20 cellular contexts compared by ENCODE assay signal in genomic region chr6:40791004-40791403, GRCh38.
DNase-seq lines count a peak whose midpoint lies in the region; ATAC-seq and TF ChIP-seq lines count a peak whose summit lies in the region.
"Had no signal": no experiment of that assay in that cellular context is flagged by ENCODE, and none has a peak within 500 bp of the region (broad histone marks: within the 10 kb centered on the region; RNA-seq: fewer than 3 reads in every experiment).

No MANE protein-coding gene starts in this region.

- peak; percentile 18 for DNase-seq in activated CD8-positive, alpha-beta T cell treated with anti-CD3 and anti-CD28 coated beads for 36 hours
- DNase-seq in activated CD8-positive, alpha-beta T cell treated with anti-CD3 and anti-CD28 coated beads, Interleukin-2, amount 10 ng/mL, durations not matched to agents 7 days and 5 days = no peak
- DNase-seq in PC-3 (peak; percentile 25), esophagus squamous epithelium (lab: John Stamatoyannopoulos, UW) (no peak), neuronal stem cell (ENCODE audit: low spot score) (no peak), tibial artery (no peak), dermis blood vessel endothelial cell (no peak), chondrocyte (ENCODE audit: low spot score) (no peak)
- DNase-seq: activated CD4-positive, alpha-beta T cell treated with anti-CD3 and anti-CD28 coated beads, Interleukin-2, amount 50 U/mL, for 1 hour; amniotic stem cell; COR-L47; GF-D8; heart left ventricle; naive thymus-derived CD4-positive, alpha-beta T cell; NCI-H1092 treated with DMSO at 0.1 percent for 48 hours; Right ventricle myocardium superior had no signal

- 12% methylated on average over 3 of the region's 4 CpGs; no CpG with 5 or more reads in 1 of the 2 donors for WGBS in esophagus squamous epithelium, 2 donors
- WGBS in neuronal stem cell (ENCODE audit: extremely low coverage in 2 of 2, insufficient read length in 2 of 2, insufficient replicate concordance in 1 of 2), 2 donors = no CpG with 5 or more reads among the region's 4 CpGs

- intact Hi-C loops in activated CD8-positive, alpha-beta T cell treated with anti-CD3 and anti-CD28 coated beads for 36 hours (cut with micrococcal nuclease) = no loop called here
- intact Hi-C loops in PC-3 (cut with micrococcal nuclease) (no loop called here), esophagus squamous epithelium (cut with DNase I) (no loop called here), tibial artery (cut with DNase I; ENCODE audit: low total_unique reads) (no loop called here)

- H3K4me3 ChIP-seq in PC-3 (ENCODE audit: low read length) = no peak overlapping the region
- H3K4me3 ChIP-seq in esophagus squamous epithelium = no peak overlapping the region
- H3K4me3 ChIP-seq in neuronal stem cell (ENCODE audit: low read length in 2 of 2) = no peak overlapping the region
- H3K4me3 ChIP-seq in tibial artery = no peak overlapping the region
- H3K4me3 ChIP-seq: esophagus muscularis mucosa, heart left ventricle, prostate gland, vagina had no signal

- no peaks in the 10 kb centered on the region for H3K4me1 ChIP-seq in PC-3 (ENCODE audit: insufficient read depth, low read length)
- H3K4me1 ChIP-seq in esophagus squamous epithelium = peaks cover 24 to 83% (median 45%) of the 10 kb centered on the region in 3 donors
- H3K4me1 ChIP-seq in neuronal stem cell (ENCODE audit: control insufficient read depth in 2 of 2, insufficient read depth in 1 of 2, low read depth in 1 of 2, low read length in 2 of 2) = no peaks in the 10 kb centered on the region
- peaks cover 0 to 5% (median 0%) of the 10 kb centered on the region in 4 donors for H3K4me1 ChIP-seq in tibial artery
- H3K4me1 ChIP-seq: prostate gland had no signal

- H3K36me3 ChIP-seq in PC-3 (ENCODE audit: low read depth, low read length) (no peaks in the 10 kb centered on the region), esophagus squamous epithelium (no peaks in the 10 kb centered on the region), neuronal stem cell (replicated peaks in 1 of 2; ENCODE audit: control insufficient read depth in 2 of 2, insufficient read depth in 2 of 2, low read length in 2 of 2) (no peaks in the 10 kb centered on the region), tibial artery (no peaks in the 10 kb centered on the region)
- H3K36me3 ChIP-seq: esophagus muscularis mucosa, heart left ventricle, prostate gland, vagina had no signal

- H3K4me1 Mint-ChIP-seq in activated CD8-positive, alpha-beta T cell treated with anti-CD3 and anti-CD28 coated beads for 36 hours (ENCODE audit: low read depth) = peaks cover 19% of the 10 kb centered on the region
- peaks cover 26% of the 10 kb centered on the region for H3K4me1 Mint-ChIP-seq in activated CD8-positive, alpha-beta T cell treated with anti-CD3 and anti-CD28 coated beads, Interleukin-2, amount 10 ng/mL, durations not matched to agents 7 days and 5 days (ENCODE audit: low read depth)
- H3K4me1 Mint-ChIP-seq in chondrocyte (ENCODE audit: low read depth) = no peaks in the 10 kb centered on the region

- H2BK120ac ChIP-seq in neuronal stem cell (ENCODE audit: low read depth, low read length) = no peak overlapping the region

- H3K4ac ChIP-seq in neuronal stem cell (ENCODE audit: low read length) = no peak overlapping the region

- no peaks in the 10 kb centered on the region for H3K79me1 ChIP-seq in neuronal stem cell (ENCODE audit: low read depth, low read length)

- no peaks in the 10 kb centered on the region for H3K9me2 ChIP-seq in PC-3 (replicated peaks; ENCODE audit: low read length)

- no peak overlapping the region for H3K14ac ChIP-seq in neuronal stem cell (ENCODE audit: low read length)

- CTCF ChIA-PET in activated CD8-positive, alpha-beta T cell treated with anti-CD3 and anti-CD28 coated beads for 36 hours (lab: Charles Lee) = no interaction called here
- CTCF ChIA-PET in activated CD8-positive, alpha-beta T cell treated with anti-CD3 and anti-CD28 coated beads, Interleukin-2, amount 10 ng/mL, durations not matched to agents 7 days and 5 days (lab: Charles Lee) = no interaction called here
- CTCF ChIA-PET in PC-3 (lab: Charles Lee) = no interaction called here

- H4K91ac ChIP-seq in neuronal stem cell (ENCODE audit: low read depth, low read length, poor library complexity) = no peak overlapping the region

- ATAC-seq in activated CD8-positive, alpha-beta T cell treated with anti-CD3 and anti-CD28 coated beads for 36 hours = peak; percentile 15
- no peak for ATAC-seq in activated CD8-positive, alpha-beta T cell treated with anti-CD3 and anti-CD28 coated beads, Interleukin-2, amount 10 ng/mL, durations not matched to agents 7 days and 5 days
- no peak for ATAC-seq in PC-3
- ATAC-seq: heart left ventricle; left lobe of liver; naive thymus-derived CD4-positive, alpha-beta T cell had no signal

- H3K4me3 Mint-ChIP-seq in activated CD8-positive, alpha-beta T cell treated with anti-CD3 and anti-CD28 coated beads for 36 hours = no peak overlapping the region
- no peak overlapping the region for H3K4me3 Mint-ChIP-seq in activated CD8-positive, alpha-beta T cell treated with anti-CD3 and anti-CD28 coated beads, Interleukin-2, amount 10 ng/mL, durations not matched to agents 7 days and 5 days
- no peak overlapping the region for H3K4me3 Mint-ChIP-seq in chondrocyte (ENCODE audit: unreplicated experiment)

- no peaks in the 10 kb centered on the region for H3K36me3 Mint-ChIP-seq in activated CD8-positive, alpha-beta T cell treated with anti-CD3 and anti-CD28 coated beads for 36 hours (ENCODE audit: low read depth)
- no peaks in the 10 kb centered on the region for H3K36me3 Mint-ChIP-seq in activated CD8-positive, alpha-beta T cell treated with anti-CD3 and anti-CD28 coated beads, Interleukin-2, amount 10 ng/mL, durations not matched to agents 7 days and 5 days (ENCODE audit: low read depth)
- no peaks in the 10 kb centered on the region for H3K36me3 Mint-ChIP-seq in chondrocyte (ENCODE audit: low read depth)

- H2AFZ ChIP-seq in PC-3 (ENCODE audit: low read length) (no peak overlapping the region), neuronal stem cell (ENCODE audit: low read length) (no peak overlapping the region)

- H3K4me2 ChIP-seq in PC-3 (ENCODE audit: low read length) (no peak overlapping the region), neuronal stem cell (ENCODE audit: insufficient read depth, low read length, poor library complexity, severe bottlenecking) (no peak overlapping the region)

- H3K79me2 ChIP-seq in PC-3 (ENCODE audit: low read length) = no peaks in the 10 kb centered on the region

- H3K27me3 ChIP-seq in PC-3 (ENCODE audit: low read length) = peaks cover 18% of the 10 kb centered on the region; the same call in 1 of the 2 replicates
- no peaks in the 10 kb centered on the region for H3K27me3 ChIP-seq in esophagus squamous epithelium
- no peaks in the 10 kb centered on the region for H3K27me3 ChIP-seq in neuronal stem cell (ENCODE audit: control insufficient read depth in 3 of 3, insufficient read depth in 3 of 3, low read depth in 1 of 3, low read length in 3 of 3)
- H3K27me3 ChIP-seq in tibial artery = no peaks in the 10 kb centered on the region
- H3K27me3 ChIP-seq: esophagus muscularis mucosa, heart left ventricle, vagina had no signal

- peak overlapping the region; percentile 52 for H4K8ac ChIP-seq in neuronal stem cell (ENCODE audit: low read depth, low read length)

- no peak for TF ChIP-seq POLR2A in esophagus squamous epithelium (IDR thresholded peaks at IDR 0.05)

- peaks cover 2% of the 10 kb centered on the region for H3K9me3 Mint-ChIP-seq in activated CD8-positive, alpha-beta T cell treated with anti-CD3 and anti-CD28 coated beads for 36 hours
- no peaks in the 10 kb centered on the region for H3K9me3 Mint-ChIP-seq in activated CD8-positive, alpha-beta T cell treated with anti-CD3 and anti-CD28 coated beads, Interleukin-2, amount 10 ng/mL, durations not matched to agents 7 days and 5 days (ENCODE audit: insufficient read depth)
- no peaks in the 10 kb centered on the region for H3K9me3 Mint-ChIP-seq in chondrocyte (ENCODE audit: low read depth)

- no peaks in the 10 kb centered on the region for H3K9me3 ChIP-seq in PC-3 (ENCODE audit: low read length)
- H3K9me3 ChIP-seq in esophagus squamous epithelium = no peaks in the 10 kb centered on the region
- no peaks in the 10 kb centered on the region for H3K9me3 ChIP-seq in neuronal stem cell (replicated peaks in 1 of 2; ENCODE audit: control insufficient read depth in 2 of 2, insufficient read depth in 1 of 2, low read depth in 1 of 2, low read length in 2 of 2)
- no peaks in the 10 kb centered on the region for H3K9me3 ChIP-seq in tibial artery
- H3K9me3 ChIP-seq: esophagus muscularis mucosa, heart left ventricle, prostate gland, vagina had no signal

- no peak for TF ChIP-seq CTCF in activated CD8-positive, alpha-beta T cell treated with anti-CD3 and anti-CD28 coated beads for 36 hours (IDR thresholded peaks at IDR 0.05)
- TF ChIP-seq CTCF in PC-3 (conservative IDR thresholded peaks at IDR 0.05; ENCODE audit: low read depth, low read length) (no peak), esophagus squamous epithelium (IDR thresholded peaks at IDR 0.05) (peak in 1 of 6 experiments; percentile 39), tibial artery (IDR thresholded peaks at IDR 0.05) (no peak), chondrocyte (IDR thresholded peaks at IDR 0.05) (no peak)

- no peak overlapping the region for H2BK15ac ChIP-seq in neuronal stem cell (ENCODE audit: low read length)

- no peaks in the 10 kb centered on the region for H4K20me1 ChIP-seq in PC-3 (ENCODE audit: low read length)

- H3K27ac ChIP-seq in PC-3 (ENCODE audit: low read length) (no peak overlapping the region), esophagus squamous epithelium (peak overlapping the region in 3 of 4 donors; percentile 65 to 83 (median 66)), neuronal stem cell (replicated peaks; ENCODE audit: low read length) (no peak overlapping the region), tibial artery (no peak overlapping the region)
- H3K27ac ChIP-seq: esophagus muscularis mucosa, heart left ventricle, prostate gland, vagina had no signal

- no peak overlapping the region for H3K9ac ChIP-seq in PC-3 (ENCODE audit: low read length)
- no peak overlapping the region for H3K9ac ChIP-seq in neuronal stem cell (ENCODE audit: low read depth, low read length, poor library complexity)

- no peak overlapping the region for H3K18ac ChIP-seq in neuronal stem cell (ENCODE audit: low read length)

- POLR2A ChIA-PET in activated CD8-positive, alpha-beta T cell treated with anti-CD3 and anti-CD28 coated beads for 36 hours (lab: Charles Lee) = no interaction called here
- POLR2A ChIA-PET in activated CD8-positive, alpha-beta T cell treated with anti-CD3 and anti-CD28 coated beads, Interleukin-2, amount 10 ng/mL, durations not matched to agents 7 days and 5 days (lab: Charles Lee) = no interaction called here
- POLR2A ChIA-PET in PC-3 (lab: Charles Lee; ENCODE audit: unreplicated experiment) = no interaction called here

- no peaks in the 10 kb centered on the region for H3F3A ChIP-seq in PC-3 (ENCODE audit: low read length, unreplicated experiment)

- no peak overlapping the region for H3K27ac Mint-ChIP-seq in activated CD8-positive, alpha-beta T cell treated with anti-CD3 and anti-CD28 coated beads for 36 hours
- H3K27ac Mint-ChIP-seq in activated CD8-positive, alpha-beta T cell treated with anti-CD3 and anti-CD28 coated beads, Interleukin-2, amount 10 ng/mL, durations not matched to agents 7 days and 5 days = no peak overlapping the region
- H3K27ac Mint-ChIP-seq in chondrocyte (ENCODE audit: unreplicated experiment) = no peak overlapping the region

- H2AK5ac ChIP-seq in neuronal stem cell (ENCODE audit: low read depth, low read length) = no peak overlapping the region

- H3K27me3 Mint-ChIP-seq in activated CD8-positive, alpha-beta T cell treated with anti-CD3 and anti-CD28 coated beads for 36 hours = peaks cover 2% of the 10 kb centered on the region
- H3K27me3 Mint-ChIP-seq in activated CD8-positive, alpha-beta T cell treated with anti-CD3 and anti-CD28 coated beads, Interleukin-2, amount 10 ng/mL, durations not matched to agents 7 days and 5 days (ENCODE audit: low read depth) = peaks cover 6% of the 10 kb centered on the region
- peaks cover 24% of the 10 kb centered on the region for H3K27me3 Mint-ChIP-seq in chondrocyte (ENCODE audit: low read depth)

- H3K23ac ChIP-seq in neuronal stem cell (ENCODE audit: low read depth, low read length, poor library complexity) = no peak overlapping the region

- BruUV-seq in PC-3 (replicated peaks; lab: Mats Ljungman, UMichigan) = no TSS peak

- no peak overlapping the region for H2BK12ac ChIP-seq in neuronal stem cell (ENCODE audit: low read length)

- no peak overlapping the region for H2BK5ac ChIP-seq in neuronal stem cell (ENCODE audit: low read length)

Comparison
In these comparisons a context has a peak if more than half of its experiments do, and no peak if none do; other contexts are left out.
1. DNase-seq: peak in activated CD8-positive, alpha-beta T cell treated with anti-CD3 and anti-CD28 coated beads for 36 hours (single experiment) and PC-3 (single experiment); none in activated CD8-positive, alpha-beta T cell treated with anti-CD3 and anti-CD28 coated beads, Interleukin-2, amount 10 ng/mL, durations not matched to agents 7 days and 5 days (single experiment), esophagus squamous epithelium (single experiment), neuronal stem cell (single experiment), tibial artery (0 of 2), dermis blood vessel endothelial cell (single experiment) and chondrocyte (single experiment).
2. H3K27ac ChIP-seq: peak in esophagus squamous epithelium (3 of 4); none in PC-3 (single experiment), neuronal stem cell (single experiment) and tibial artery (0 of 2).